26 cellular contexts compared by ENCODE assay signal in the genomic region with DNA sequence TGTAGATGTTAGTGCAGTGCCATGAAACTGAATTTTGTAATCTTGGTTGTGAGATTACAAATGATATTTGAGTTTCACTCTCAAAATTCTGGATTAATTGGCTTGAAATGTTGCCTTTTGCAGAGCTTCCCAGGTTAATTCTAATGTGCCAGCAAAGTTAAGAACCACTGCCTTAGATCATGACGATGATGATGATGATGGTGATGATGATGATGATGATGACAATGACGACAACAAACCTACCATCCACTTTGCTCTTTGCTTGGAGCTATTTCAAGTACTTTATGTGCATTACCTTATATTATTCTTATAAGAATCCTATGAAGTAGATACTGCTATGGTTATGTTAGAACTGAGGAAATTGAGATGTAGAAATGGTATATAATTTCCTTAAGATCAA.
"Had no signal": no experiment of that assay in that cellular context is flagged by ENCODE, and none has a peak within 500 bp of the region (broad histone marks: within the 10 kb centered on the region; RNA-seq: fewer than 3 reads in every experiment).

No MANE protein-coding gene starts in this region.

- DNase-seq: stimulated activated CD4-positive, alpha-beta T cell treated with anti-CD3 and anti-CD28 coated beads, Interleukin-2, amount 100 ng/mL, for 48 hours; stimulated activated CD4-positive, alpha-beta T cell treated with anti-CD3 and anti-CD28 coated beads, Interleukin-4, amount 100 ng/mL, for 1 hour; stimulated activated CD4-positive, alpha-beta T cell treated with anti-CD3 and anti-CD28 coated beads, Interleukin-4, amount 100 ng/mL, for 24 hours; stimulated activated CD4-positive, alpha-beta T cell treated with anti-CD3 and anti-CD28 coated beads, Interleukin-4, amount 100 ng/mL, for 4 hours; stimulated activated CD8-positive, alpha-beta memory T cell treated with anti-CD3 and anti-CD28 coated beads, Interleukin-4, amount 100 ng/mL, for 48 hours; stimulated activated naive B cell treated with anti-CD40 and anti-IgM and Interleukin-4, amounts not matched to agents 10 μg/mL and 1 μg/mL and 100 μg/mL, for 72 hours; stimulated activated naive CD4-positive, alpha-beta T cell; stimulated activated naive CD4-positive, alpha-beta T cell treated with Interleukin-2 at 50 U/mL for 16 hours; stimulated activated naive CD8-positive, alpha-beta T cell treated with anti-CD3 and anti-CD28 coated beads, Interleukin-15, amount 100 ng/mL, for 72 hours; stimulated activated naive CD8-positive, alpha-beta T cell treated with anti-CD3 and anti-CD28 coated beads, Interleukin-15, Interleukin-2, amounts not matched to agents 100 U/mL and 50 U/mL, for 24 hours; stomach; substantia nigra; testis; thyroid gland; tibial artery; transverse colon; trophoblast cell; upper lobe of left lung; upper lobe of right lung; uterus had no signal

- H3K9me3 ChIP-seq: suprapubic skin, testis, thoracic aorta, thyroid gland, tibial artery, upper lobe of left lung, upper lobe of right lung, uterus, vagina had no signal

- H3K27ac ChIP-seq: stomach, suprapubic skin, testis, thoracic aorta, thyroid gland, tibial artery, tibial nerve, transverse colon, upper lobe of left lung, upper lobe of right lung, uterus, vagina had no signal

- H3K4me1 ChIP-seq: stomach, suprapubic skin, testis, thyroid gland, tibial artery, tibial nerve, transverse colon, upper lobe of left lung, upper lobe of right lung, uterus, vagina had no signal

- ATAC-seq: stimulated activated effector memory CD8-positive, alpha-beta T cell treated with anti-CD3 and anti-CD28 coated beads, Interleukin-12 subunit alpha, Interleukin-12 subunit beta, amount 100 ng/mL, for 72 hours; stimulated activated naive B cell treated with anti-CD40 and anti-IgM and Interleukin-4, amounts not matched to agents 10 μg/mL and 1 μg/mL and 100 μg/mL, for 72 hours; stimulated activated naive CD8-positive, alpha-beta T cell treated with anti-CD3 and anti-CD28 coated beads, Interleukin-15, amount 100 ng/mL, for 72 hours; stimulated activated naive CD8-positive, alpha-beta T cell treated with anti-CD3 and anti-CD28 coated beads, Interleukin-15, Interleukin-2, amounts not matched to agents 100 U/mL and 50 U/mL, for 24 hours; upper lobe of right lung had no signal

- H3K27me3 ChIP-seq: stomach, suprapubic skin, testis, thyroid gland, tibial artery, tibial nerve, transverse colon, upper lobe of left lung, upper lobe of right lung, uterus, vagina had no signal

- H3K4me3 ChIP-seq: stomach, suprapubic skin, testis, thoracic aorta, thyroid gland, tibial artery, tibial nerve, transverse colon, upper lobe of left lung, upper lobe of right lung, uterus, vagina had no signal

- H3K36me3 ChIP-seq: stomach, suprapubic skin, thoracic aorta, thyroid gland, tibial artery, tibial nerve, transverse colon, upper lobe of left lung, upper lobe of right lung, uterus, vagina had no signal

- FAIRE-seq: urothelium cell line had no signal
